Comparison of ENCODE assay signal across 18 cellular contexts in genomic region chr16:4706871-4707270, GRCh38. TPM values are rescaled to one million over a fixed set of nuclear protein-coding genes. Genes with fewer than 3 reads are reported as not detected.
"Had no signal": no experiment of that assay in that cellular context is flagged by ENCODE, and none has a peak within 500 bp of the region (broad histone marks: within the 10 kb centered on the region; RNA-seq: fewer than 3 reads in every experiment).

No MANE protein-coding gene starts in this region.

- H3K9me3 Mint-ChIP-seq: activated naive CD4-positive, alpha-beta T cell treated with anti-CD3 and anti-CD28 coated beads for 36 hours; activated T-helper 2 cell treated with anti-CD3 and anti-CD28 coated beads, Interferon-gamma antibody, Interleukin-2, Interleukin-4, amounts not matched to agents 10 μg/mL and 5 μg/mL and 100 μg/mL, durations not matched to agents 14 hours and 24 hours and 36 hours; naive thymus-derived CD4-positive, alpha-beta T cell had no signal

- H3K27ac ChIP-seq: heart right ventricle, SK-N-MC, skin epidermis, transverse colon had no signal

- ATAC-seq: activated CD8-positive, alpha-beta T cell treated with anti-CD3 and anti-CD28 coated beads, Interleukin-2, amount 10 ng/mL, durations not matched to agents 7 days and 5 days; heart right ventricle; left lobe of liver; naive thymus-derived CD4-positive, alpha-beta T cell had no signal

- DNase-seq: activated CD4-positive, alpha-beta T cell treated with anti-CD3 and anti-CD28 coated beads for 4 hours; activated CD8-positive, alpha-beta memory T cell treated with anti-CD3 and anti-CD28 coated beads, Interleukin-2, amount 50 U/mL, for 48 hours; activated CD8-positive, alpha-beta T cell treated with anti-CD3 and anti-CD28 coated beads, Interleukin-2, amount 10 ng/mL, durations not matched to agents 7 days and 5 days; activated naive CD4-positive, alpha-beta T cell treated with anti-CD3 and anti-CD28 coated beads for 36 hours; caudate nucleus; cortex of kidney; effector CD8-positive, alpha-beta T cell; heart right ventricle; naive thymus-derived CD4-positive, alpha-beta T cell; Right ventricle myocardium superior; stimulated activated CD4-positive, alpha-beta T cell treated with anti-CD3 and anti-CD28 coated beads, Interleukin-4, amount 100 ng/mL, for 24 hours; stimulated activated naive CD4-positive, alpha-beta T cell; transverse colon had no signal

- H3K9me3 ChIP-seq: heart right ventricle, transverse colon had no signal

- H3K4me3 Mint-ChIP-seq: activated CD8-positive, alpha-beta T cell treated with anti-CD3 and anti-CD28 coated beads, Interleukin-2, amount 10 ng/mL, durations not matched to agents 7 days and 5 days; activated naive CD4-positive, alpha-beta T cell treated with anti-CD3 and anti-CD28 coated beads for 36 hours; naive thymus-derived CD4-positive, alpha-beta T cell had no signal

- H3K27me3 Mint-ChIP-seq: naive thymus-derived CD4-positive, alpha-beta T cell had no signal

- H3K4me3 ChIP-seq: heart right ventricle, SK-N-MC, skin epidermis, transverse colon had no signal

- H3K27ac Mint-ChIP-seq: activated CD8-positive, alpha-beta T cell treated with anti-CD3 and anti-CD28 coated beads, Interleukin-2, amount 10 ng/mL, durations not matched to agents 7 days and 5 days; activated naive CD4-positive, alpha-beta T cell treated with anti-CD3 and anti-CD28 coated beads for 36 hours; activated T-helper 2 cell treated with anti-CD3 and anti-CD28 coated beads, Interferon-gamma antibody, Interleukin-2, Interleukin-4, amounts not matched to agents 10 μg/mL and 5 μg/mL and 100 μg/mL, durations not matched to agents 14 hours and 24 hours and 36 hours had no signal

- H3K27me3 ChIP-seq: heart right ventricle, transverse colon had no signal

RNA-seq across cellular contexts. Expression of gene DNAAF8, which starts 27.5 kb away (rescaled TPM):
- total RNA-seq: mononuclear cell had no signal
